In genomic region chr14:72545411-72546311, GRCh38 we compare ENCODE assay signal across 16 cellular contexts.
DNase-seq lines count a peak whose midpoint lies in the region; ATAC-seq and TF ChIP-seq lines count a peak whose summit lies in the region.
"Had no signal": no experiment of that assay in that cellular context is flagged by ENCODE, and none has a peak within 500 bp of the region (broad histone marks: within the 10 kb centered on the region; RNA-seq: fewer than 3 reads in every experiment).

No MANE protein-coding gene starts in this region.

- ATAC-seq in stimulated activated effector memory CD8-positive, alpha-beta T cell treated with anti-CD3 and anti-CD28 coated beads, Interleukin-12 subunit alpha, Interleukin-12 subunit beta, amount 100 ng/mL, for 72 hours: peak; percentile 65
- ATAC-seq in GM19328 (IDR thresholded peaks at IDR 0.05; ENCODE audit: unreplicated experiment): no peak
- ATAC-seq: activated T-cell treated with anti-CD3 and anti-CD28 coated beads, Interleukin-2, amount 50 U/mL, for 72 hours; gastroesophageal sphincter; naive thymus-derived CD4-positive, alpha-beta T cell had no signal

- H3K36me3 ChIP-seq in stomach: no peaks in the 10 kb centered on the region
- H3K36me3 ChIP-seq: ascending aorta, gastroesophageal sphincter, thyroid gland had no signal

- peaks cover 17% of the 10 kb centered on the region for H3K4me1 Mint-ChIP-seq in stimulated activated effector memory CD8-positive, alpha-beta T cell treated with anti-CD3 and anti-CD28 coated beads, Interleukin-12 subunit alpha, Interleukin-12 subunit beta, amount 100 ng/mL, for 72 hours

- H3K27ac ChIP-seq in stomach: no peak overlapping the region
- H3K27ac ChIP-seq: ascending aorta, gastroesophageal sphincter, thyroid gland had no signal

- no peaks in the 10 kb centered on the region for H3K9me3 Mint-ChIP-seq in stimulated activated effector memory CD8-positive, alpha-beta T cell treated with anti-CD3 and anti-CD28 coated beads, Interleukin-12 subunit alpha, Interleukin-12 subunit beta, amount 100 ng/mL, for 72 hours
- H3K9me3 Mint-ChIP-seq: activated CD4-positive, alpha-beta T cell treated with anti-CD3 and anti-CD28 coated beads, Interleukin-2, amount 10 ng/mL, durations not matched to agents 24 days and 14 days; activated T-cell treated with anti-CD3 and anti-CD28 coated beads, Interleukin-2, amount 50 U/mL, for 72 hours; naive thymus-derived CD4-positive, alpha-beta T cell had no signal

- intact Hi-C loops in stomach (cut with DNase I; ENCODE audit: low total_unique reads): no loop called here

- no peaks in the 10 kb centered on the region for H3K9me3 ChIP-seq in stomach
- H3K9me3 ChIP-seq: ascending aorta, Caco-2, gastroesophageal sphincter, thyroid gland had no signal

- TF ChIP-seq POLR2A in stomach (IDR thresholded peaks at IDR 0.05): no peak

- no peak overlapping the region for H3K4me3 ChIP-seq in stomach
- H3K4me3 ChIP-seq: ascending aorta, gastroesophageal sphincter, thyroid gland had no signal

- no peaks in the 10 kb centered on the region for H3K4me1 ChIP-seq in stomach
- H3K4me1 ChIP-seq: Caco-2, thyroid gland had no signal

- H3K4me3 Mint-ChIP-seq in stimulated activated effector memory CD8-positive, alpha-beta T cell treated with anti-CD3 and anti-CD28 coated beads, Interleukin-12 subunit alpha, Interleukin-12 subunit beta, amount 100 ng/mL, for 72 hours: no peak overlapping the region
- H3K4me3 Mint-ChIP-seq: activated CD4-positive, alpha-beta T cell treated with anti-CD3 and anti-CD28 coated beads, Interleukin-2, amount 10 ng/mL, durations not matched to agents 24 days and 14 days; activated T-cell treated with anti-CD3 and anti-CD28 coated beads, Interleukin-2, amount 50 U/mL, for 72 hours; naive thymus-derived CD4-positive, alpha-beta T cell had no signal

- WGBS in stomach, 5 donors: 70 to 82% (median 75%) methylated on average over 10 to 13 of the region's 13 CpGs

- TF ChIP-seq CTCF in stomach (IDR thresholded peaks at IDR 0.05): no peak

- DNase-seq in HPDE6-E6E7 (ENCODE audit: extremely low spot score) (peak; percentile 57), RPMI7951 (ENCODE audit: low read depth) (peak; percentile 40), left kidney (ENCODE audit: low read depth, low spot score) (peak; percentile 35), amniotic stem cell (lab: John Stamatoyannopoulos, UW) (no peak), stomach (no peak)
- no peak for DNase-seq in stimulated activated effector memory CD8-positive, alpha-beta T cell treated with anti-CD3 and anti-CD28 coated beads, Interleukin-12 subunit alpha, Interleukin-12 subunit beta, amount 100 ng/mL, for 72 hours (ENCODE audit: low spot score in 2 of 2)
- DNase-seq: activated CD4-positive, alpha-beta T cell treated with anti-CD3 and anti-CD28 coated beads, Interleukin-2, amount 10 ng/mL, durations not matched to agents 24 days and 14 days; activated T-cell treated with anti-CD3 and anti-CD28 coated beads, Interleukin-2, amount 50 U/mL, for 72 hours; Caco-2; naive thymus-derived CD4-positive, alpha-beta T cell; NCI-H2227 treated with DMSO at 0.1 percent for 48 hours; T-helper 1 cell had no signal

- no peak for TF ChIP-seq EP300 in stomach (IDR thresholded peaks at IDR 0.05)

- peak overlapping the region; percentile 77 for H3K27ac Mint-ChIP-seq in stimulated activated effector memory CD8-positive, alpha-beta T cell treated with anti-CD3 and anti-CD28 coated beads, Interleukin-12 subunit alpha, Interleukin-12 subunit beta, amount 100 ng/mL, for 72 hours
- H3K27ac Mint-ChIP-seq: activated CD4-positive, alpha-beta T cell treated with anti-CD3 and anti-CD28 coated beads, Interleukin-2, amount 10 ng/mL, durations not matched to agents 24 days and 14 days; activated T-cell treated with anti-CD3 and anti-CD28 coated beads, Interleukin-2, amount 50 U/mL, for 72 hours; naive thymus-derived CD4-positive, alpha-beta T cell had no signal

- H3K27me3 ChIP-seq in stomach: peaks cover 0 to 38% (median 5%) of the 10 kb centered on the region in 3 donors
- H3K27me3 ChIP-seq: ascending aorta, thyroid gland had no signal

- no peaks in the 10 kb centered on the region for H3K36me3 Mint-ChIP-seq in stimulated activated effector memory CD8-positive, alpha-beta T cell treated with anti-CD3 and anti-CD28 coated beads, Interleukin-12 subunit alpha, Interleukin-12 subunit beta, amount 100 ng/mL, for 72 hours

Comparison
In these comparisons a context has a peak if more than half of its experiments do, and no peak if none do; other contexts are left out.
1. DNase-seq: peak in HPDE6-E6E7 (single experiment), RPMI7951 (single experiment) and left kidney (single experiment); none in stimulated activated effector memory CD8-positive, alpha-beta T cell treated with anti-CD3 and anti-CD28 coated beads, Interleukin-12 subunit alpha, Interleukin-12 subunit beta, amount 100 ng/mL, for 72 hours (0 of 2), amniotic stem cell (single experiment) and stomach (single experiment).